In the genomic region with DNA sequence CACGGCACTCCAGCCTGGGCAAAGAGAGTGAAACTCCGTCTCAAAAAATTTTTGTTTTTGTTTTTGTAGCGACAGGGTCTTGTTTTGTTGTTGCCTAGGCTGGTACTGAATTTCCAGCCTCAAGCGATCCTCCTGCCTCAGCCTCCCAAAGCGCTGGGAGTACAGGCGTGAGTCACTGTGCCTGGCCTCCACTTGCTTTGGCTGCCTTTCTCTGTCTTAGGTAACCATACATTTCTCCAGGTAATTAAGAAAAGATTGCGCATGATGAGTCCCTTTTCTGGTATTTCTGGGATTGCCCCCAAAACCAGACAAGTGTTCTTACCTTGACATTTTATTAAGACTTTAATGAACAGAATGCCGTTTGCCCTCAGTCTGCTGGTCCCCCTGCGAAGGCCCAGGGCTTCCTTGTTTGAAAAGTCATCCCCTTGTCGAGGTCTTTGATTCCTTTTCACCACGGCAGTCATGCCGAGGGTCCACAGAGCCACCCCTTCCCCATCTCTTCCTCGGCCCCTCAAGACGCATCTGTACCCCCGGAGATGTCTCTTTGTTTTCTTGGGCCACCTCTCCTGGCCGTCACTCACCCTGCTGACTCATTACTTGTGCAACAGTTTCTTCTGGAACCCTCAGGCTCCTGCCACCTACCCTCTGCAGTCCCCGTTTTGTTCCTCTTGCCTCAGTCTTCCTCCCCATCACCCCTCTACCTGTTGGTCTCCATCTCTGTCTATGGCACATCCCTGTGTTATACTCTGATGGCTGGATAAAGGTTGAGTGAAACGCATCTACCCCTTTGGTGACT, we compare ENCODE assay signal across 27 cellular contexts.
A peak's percentile ranks its signal among the peaks of the same experiment; 100 is the strongest.
DNase-seq lines count a peak whose midpoint lies in the region; ATAC-seq and TF ChIP-seq lines count a peak whose summit lies in the region.
"Had no signal": no experiment of that assay in that cellular context is flagged by ENCODE, and none has a peak within 500 bp of the region (broad histone marks: within the 10 kb centered on the region; RNA-seq: fewer than 3 reads in every experiment).

No MANE protein-coding gene starts in this region.

- no peak overlapping the region for H2BK5ac ChIP-seq in trophoblast cell (ENCODE audit: low read depth, low read length, poor library complexity)

- H3K36me3 ChIP-seq in HEK293 (ENCODE audit: control insufficient read depth in 2 of 2, insufficient read depth in 1 of 2, low read length in 2 of 2) = no peaks in the 10 kb centered on the region; a peak in 1 of 3 replicates
- H3K36me3 ChIP-seq in trophoblast cell (ENCODE audit: control insufficient read depth in 1 of 2, insufficient read depth in 2 of 2, low read length in 2 of 2) = no peaks in the 10 kb centered on the region
- H3K36me3 ChIP-seq: upper lobe of right lung had no signal

- DNase-seq in RWPE1 (ENCODE audit: low spot score) (peak; percentile 52), endothelial cell (ENCODE audit: low spot score) (no peak), trophoblast cell (peak; percentile 93 to 96), NCI-H2196 (lab: John Stamatoyannopoulos, UW; ENCODE audit: unreplicated experiment) (no peak), 8988T (no peak), left ventricle myocardium superior (no peak)
- DNase-seq: activated CD4-positive, alpha-beta T cell treated with anti-CD3 and anti-CD28 coated beads for 4 hours; activated effector memory CD4-positive, alpha-beta T cell treated with Interleukin-2 at 50 U/mL for 16 hours; activated naive CD8-positive, alpha-beta T cell treated with anti-CD3 and anti-CD28 coated beads for 36 hours; activated T-cell treated with anti-CD3 and anti-CD28 coated beads for 4 hours; aorta; CD4-positive, CD25-positive, alpha-beta regulatory T cell; dermis blood vessel endothelial cell; GM23248; natural killer cell; NCI-H1417; NCI-H2029 treated with DMSO at 0.1 percent for 48 hours; NCI-H748 treated with DMSO at 0.1 percent for 48 hours; posterior cingulate gyrus; right cardiac atrium; spleen; stimulated activated CD4-positive, alpha-beta T cell treated with anti-CD3 and anti-CD28 coated beads, Interleukin-4, amount 100 ng/mL, for 1 hour; substantia nigra; upper lobe of right lung had no signal

- peaks cover 1% of the 10 kb centered on the region for H3K27me3 Mint-ChIP-seq in endothelial cell (ENCODE audit: unreplicated experiment)
- H3K27me3 Mint-ChIP-seq: activated naive CD8-positive, alpha-beta T cell treated with anti-CD3 and anti-CD28 coated beads for 36 hours; CD4-positive, CD25-positive, alpha-beta regulatory T cell; central memory CD8-positive, alpha-beta T cell had no signal

- H3K4me3 ChIP-seq in HEK293 (ENCODE audit: low read depth, low read length) = no peak overlapping the region
- H3K4me3 ChIP-seq in trophoblast cell (ENCODE audit: low read depth, low read length) = no peak overlapping the region
- H3K4me3 ChIP-seq: GM23248, SK-N-MC, spleen, upper lobe of right lung had no signal

- H3K4me1 Mint-ChIP-seq in endothelial cell (ENCODE audit: unreplicated experiment) = peaks cover 28% of the 10 kb centered on the region
- H3K4me1 Mint-ChIP-seq: activated naive CD8-positive, alpha-beta T cell treated with anti-CD3 and anti-CD28 coated beads for 36 hours; central memory CD8-positive, alpha-beta T cell; natural killer cell had no signal

- no peaks in the 10 kb centered on the region for H3K27me3 ChIP-seq in trophoblast cell (ENCODE audit: insufficient read depth, low read length)
- H3K27me3 ChIP-seq: spleen, upper lobe of right lung had no signal

- H2AFZ ChIP-seq in trophoblast cell (ENCODE audit: insufficient read depth, low read length, poor library complexity) = no peak overlapping the region
- H2AFZ ChIP-seq: GM23248 had no signal

- no peak overlapping the region for H4K91ac ChIP-seq in trophoblast cell (ENCODE audit: low read depth, low read length)

- H3K9me3 ChIP-seq in HEK293 (ENCODE audit: control insufficient read depth, insufficient read depth, low read depth, low read length) (no peaks in the 10 kb centered on the region), trophoblast cell (ENCODE audit: insufficient read depth, low read depth, low read length) (no peaks in the 10 kb centered on the region)
- H3K9me3 ChIP-seq: spleen, upper lobe of right lung had no signal

- ATAC-seq in left ventricle myocardium superior = no peak
- ATAC-seq: natural killer cell, right cardiac atrium, upper lobe of right lung had no signal

- no peak overlapping the region for H2BK12ac ChIP-seq in trophoblast cell (ENCODE audit: low read length)

- no peak overlapping the region for H3K14ac ChIP-seq in trophoblast cell (ENCODE audit: low read length)

- H3K27ac ChIP-seq in HEK293 (ENCODE audit: extremely low read depth, low read depth, low read length) (no peak overlapping the region), RWPE1 (peak overlapping the region; percentile 100), trophoblast cell (ENCODE audit: low read depth, low read length) (no peak overlapping the region)
- H3K27ac ChIP-seq: GM23248, SK-N-MC, spleen, upper lobe of right lung had no signal

- H3K4me2 ChIP-seq in trophoblast cell (ENCODE audit: low read length) = no peak overlapping the region

- no peak overlapping the region for H4K8ac ChIP-seq in trophoblast cell (ENCODE audit: low read depth, low read length)

- H3K79me2 ChIP-seq in trophoblast cell (ENCODE audit: control insufficient read depth, insufficient read depth, low read length, poor library complexity) = peaks cover 7% of the 10 kb centered on the region

- H3K23ac ChIP-seq in trophoblast cell (ENCODE audit: low read length) = no peak overlapping the region

- H3K4me1 ChIP-seq in HEK293 (ENCODE audit: control insufficient read depth, insufficient read depth, low read length) (peaks cover 21% of the 10 kb centered on the region), trophoblast cell (ENCODE audit: control insufficient read depth in 1 of 2, insufficient read depth in 2 of 2, low read length in 2 of 2) (peaks cover 18 to 20% of the 10 kb centered on the region in 2 experiments)

- no peak overlapping the region for H2BK120ac ChIP-seq in trophoblast cell (ENCODE audit: insufficient read depth, low read length, poor library complexity)

- peaks cover 10% of the 10 kb centered on the region for H3K79me1 ChIP-seq in trophoblast cell (ENCODE audit: low read length)

- no CpG with 5 or more reads among the region's 18 CpGs for WGBS in trophoblast cell (ENCODE audit: extremely low coverage, insufficient coverage, insufficient read length)

- no peak for TF ChIP-seq CTCF in HEK293 (tag by site-specific recombination; IDR thresholded peaks at IDR 0.05)
- TF ChIP-seq CTCF in RWPE1 (conservative IDR thresholded peaks at IDR 0.05; ENCODE audit: low read depth) = no peak
- no peak for TF ChIP-seq CTCF in endothelial cell (IDR thresholded peaks at IDR 0.05; ENCODE audit: unreplicated experiment)

- H4K12ac ChIP-seq in trophoblast cell (ENCODE audit: low read depth, low read length) = no peak overlapping the region

- intact Hi-C loops in left ventricle myocardium superior (cut with micrococcal nuclease) = no loop called here

- no peak overlapping the region for H3K27ac Mint-ChIP-seq in endothelial cell (ENCODE audit: unreplicated experiment)
- H3K27ac Mint-ChIP-seq: activated naive CD8-positive, alpha-beta T cell treated with anti-CD3 and anti-CD28 coated beads for 36 hours; CD4-positive, CD25-positive, alpha-beta regulatory T cell; natural killer cell had no signal

- H3K36me3 Mint-ChIP-seq in endothelial cell (ENCODE audit: low read depth, unreplicated experiment) = peaks cover 2% of the 10 kb centered on the region
- H3K36me3 Mint-ChIP-seq: activated naive CD8-positive, alpha-beta T cell treated with anti-CD3 and anti-CD28 coated beads for 36 hours; CD4-positive, CD25-positive, alpha-beta regulatory T cell; natural killer cell had no signal

- H2AK5ac ChIP-seq in trophoblast cell (ENCODE audit: low read length) = no peak overlapping the region

- no peak overlapping the region for H3K18ac ChIP-seq in trophoblast cell (ENCODE audit: low read length)

- H3K4ac ChIP-seq in trophoblast cell (ENCODE audit: low read depth, low read length) = no peak overlapping the region

- peak overlapping the region; percentile 9 for H3K4me3 Mint-ChIP-seq in endothelial cell (ENCODE audit: unreplicated experiment)
- H3K4me3 Mint-ChIP-seq: activated naive CD8-positive, alpha-beta T cell treated with anti-CD3 and anti-CD28 coated beads for 36 hours; CD4-positive, CD25-positive, alpha-beta regulatory T cell; central memory CD8-positive, alpha-beta T cell; natural killer cell had no signal

- CTCF ChIA-PET in HEK293 (lab: Yijun Ruan, JAX) (no interaction called here), RWPE1 (lab: Yijun Ruan, JAX) (no interaction called here)

- H3K9me3 Mint-ChIP-seq in endothelial cell (ENCODE audit: unreplicated experiment) = no peaks in the 10 kb centered on the region
- H3K9me3 Mint-ChIP-seq: activated naive CD8-positive, alpha-beta T cell treated with anti-CD3 and anti-CD28 coated beads for 36 hours; CD4-positive, CD25-positive, alpha-beta regulatory T cell; central memory CD8-positive, alpha-beta T cell; natural killer cell had no signal

- no peak overlapping the region for H3K9ac ChIP-seq in trophoblast cell (ENCODE audit: low read length)
- H3K9ac ChIP-seq: GM23248 had no signal

- POLR2A ChIA-PET in HEK293 (lab: Yijun Ruan, JAX) (no interaction called here), RWPE1 (lab: Yijun Ruan, JAX; ENCODE audit: low non-redundant PET) (no interaction called here)

TF ChIP-seq in HEK293, 187 proteins besides CTCF, POLR2A, EP300 and RAD21:
- TF ChIP-seq SCRT2 (tag by site-specific recombination; IDR thresholded peaks at IDR 0.05) (peak; percentile 41), GLIS2 (tag by site-specific recombination; IDR thresholded peaks at IDR 0.05) (no peak), ZNF121 (tag by site-specific recombination; IDR thresholded peaks at IDR 0.05) (no peak)
TF ChIP-seq in HEK293: peak in this region for 1.

Comparison
In these comparisons a context has a peak if more than half of its experiments do, and no peak if none do; other contexts are left out.
1. DNase-seq: peak in RWPE1 (single experiment) and trophoblast cell (2 of 2); none in endothelial cell (single experiment), NCI-H2196 (single experiment), 8988T (single experiment) and left ventricle myocardium superior (single experiment).